ENCODE assay signal across 1 cellular context in genomic region chr19:5091576-5092215, GRCh38.
TF ChIP-seq lines count a peak whose summit lies in the region.

No MANE protein-coding gene starts in this region.

TF ChIP-seq in HEK293, 187 proteins besides CTCF, POLR2A, EP300 and RAD21 (continued from another document):
- no peak for TF ChIP-seq ZBTB11 (tag by site-specific recombination; conservative IDR thresholded peaks at IDR 0.05; ENCODE audit: low read depth)
- no peak for TF ChIP-seq SALL2 (tag by site-specific recombination; IDR thresholded peaks at IDR 0.05; ENCODE audit: borderline replicate concordance)
- TF ChIP-seq ZNF239 (tag by site-specific recombination; IDR thresholded peaks at IDR 0.05), result no peak
- TF ChIP-seq ZNF19 (tag by site-specific recombination; IDR thresholded peaks at IDR 0.05; ENCODE audit: low read depth), result no peak
- TF ChIP-seq ZNF514 (tag by site-specific recombination; IDR thresholded peaks at IDR 0.05), result no peak
- TF ChIP-seq TCF7L2 (IDR thresholded peaks at IDR 0.05; ENCODE audit: borderline replicate concordance, low read depth, low read length), result no peak
- 0 out of 2 replicates have a peak, but pooled peaks have one; percentile 13 for TF ChIP-seq EGR2 (tag by site-specific recombination; IDR thresholded peaks at IDR 0.05; ENCODE audit: low read depth)
- no peak for TF ChIP-seq ZNF677 (tag by site-specific recombination; IDR thresholded peaks at IDR 0.05)
